Comparison of ENCODE assay signal across 10 cellular contexts in the genomic region with DNA sequence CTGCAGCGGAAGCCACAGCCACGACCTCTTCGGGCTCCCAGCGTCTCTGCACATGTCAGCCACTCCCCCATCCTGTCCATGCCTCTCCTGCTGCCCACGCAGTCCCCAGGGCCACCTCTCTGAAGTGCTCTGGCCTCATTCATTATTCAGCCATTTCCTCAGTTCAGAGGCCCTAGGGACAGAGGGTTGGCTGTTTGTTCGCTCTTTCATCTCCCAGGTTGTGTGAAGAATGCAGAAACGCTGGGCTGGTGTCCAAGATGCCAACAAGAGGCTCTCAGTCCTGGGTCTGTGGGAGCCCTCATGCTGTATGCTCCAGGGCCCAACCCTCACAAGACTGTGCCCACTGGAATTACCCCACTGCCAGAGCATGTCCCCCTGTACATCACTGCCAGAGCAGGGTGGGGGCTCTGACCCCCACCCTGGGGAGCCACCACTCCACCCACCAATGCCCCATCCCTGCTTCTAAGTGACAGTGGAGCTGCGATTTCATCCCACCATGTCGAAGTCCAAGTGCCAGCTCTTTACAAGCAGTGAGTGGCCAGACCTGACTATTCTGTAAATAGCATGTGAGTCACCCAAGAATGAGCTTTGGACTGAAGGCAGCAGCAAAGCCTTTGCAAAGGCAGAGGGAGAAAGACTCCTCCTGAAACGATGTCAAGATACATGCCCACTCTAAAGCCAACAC.
A peak's percentile ranks its signal among the peaks of the same experiment; 100 is the strongest.
DNase-seq lines count a peak whose midpoint lies in the region; ATAC-seq and TF ChIP-seq lines count a peak whose summit lies in the region.
"Had no signal": no experiment of that assay in that cellular context is flagged by ENCODE, and none has a peak within 500 bp of the region (broad histone marks: within the 10 kb centered on the region; RNA-seq: fewer than 3 reads in every experiment).

No MANE protein-coding gene starts in this region.

- CTCF ChIA-PET in PC-3 (lab: Charles Lee) = no interaction called here

- peak overlapping the region; percentile 71 for H3K4me3 Mint-ChIP-seq in glutamatergic neuron (ENCODE audit: unreplicated experiment)

- intact Hi-C loops in PC-3 (cut with micrococcal nuclease) (no loop called here), posterior cingulate gyrus (cut with DNase I) (no loop called here)

- peak; percentile 63 for DNase-seq in ELR (ENCODE audit: low read depth)
- peak; percentile 44 for DNase-seq in PC-3
- peak; percentile 81 for DNase-seq in glutamatergic neuron
- peak in 9 of 10 donors; percentile 36 to 87 (median 47) for DNase-seq in posterior cingulate gyrus
- DNase-seq in stimulated activated naive CD4-positive, alpha-beta T cell (lab: John Stamatoyannopoulos, UW) = no peak
- DNase-seq in NOMO-1 (lab: John Stamatoyannopoulos, UW; ENCODE audit: unreplicated experiment in 2 of 2) = no peak
- DNase-seq in activated naive CD4-positive, alpha-beta T cell treated with anti-CD3 and anti-CD28 coated beads, Interleukin-2, amount 50 U/mL, for 72 hours (ENCODE audit: low spot score in 2 of 2) = no peak
- DNase-seq in dedifferentiated amniotic fluid mesenchymal stem cell (ENCODE audit: extremely low spot score) = no peak
- DNase-seq: activated naive CD4-positive, alpha-beta T cell treated with anti-CD3 and anti-CD28 coated beads, Interleukin-2, amount 50 U/mL, for 16 hours; NCI-H524 treated with DMSO at 0.1 percent for 48 hours had no signal

- peaks cover 5% of the 10 kb centered on the region for H3K27me3 Mint-ChIP-seq in glutamatergic neuron (ENCODE audit: unreplicated experiment)

- no peaks in the 10 kb centered on the region for H3K36me3 ChIP-seq in PC-3 (ENCODE audit: low read depth, low read length)

- H3K27me3 ChIP-seq in PC-3 (ENCODE audit: low read length) = peaks cover 35% of the 10 kb centered on the region

- peaks cover 41% of the 10 kb centered on the region for H3K4me1 Mint-ChIP-seq in glutamatergic neuron (ENCODE audit: low read depth, unreplicated experiment)

- H3K27ac Mint-ChIP-seq in glutamatergic neuron (ENCODE audit: unreplicated experiment) = peak overlapping the region; percentile 75
- H3K27ac Mint-ChIP-seq in activated naive CD4-positive, alpha-beta T cell treated with anti-CD3 and anti-CD28 coated beads, Interleukin-2, amount 50 U/mL, for 72 hours = no peak overlapping the region

- peak; percentile 46 for ATAC-seq in PC-3
- no peak for ATAC-seq in activated naive CD4-positive, alpha-beta T cell treated with anti-CD3 and anti-CD28 coated beads, Interleukin-2, amount 50 U/mL, for 72 hours

- H3K36me3 Mint-ChIP-seq in glutamatergic neuron (ENCODE audit: unreplicated experiment) = peaks cover 12% of the 10 kb centered on the region
- peaks cover 0 to 6% of the 10 kb centered on the region in 2 donors for H3K36me3 Mint-ChIP-seq in activated naive CD4-positive, alpha-beta T cell treated with anti-CD3 and anti-CD28 coated beads, Interleukin-2, amount 50 U/mL, for 72 hours

- H3K4me2 ChIP-seq in PC-3 (ENCODE audit: low read length) = 0 out of 2 replicates have a peak overlapping the region, but pooled peaks have one; percentile 24

- H3K4me3 ChIP-seq in PC-3 (ENCODE audit: low read length) = no peak overlapping the region

- no peaks in the 10 kb centered on the region for H4K20me1 ChIP-seq in PC-3 (ENCODE audit: low read length)

- no peaks in the 10 kb centered on the region for H3K4me1 ChIP-seq in PC-3 (ENCODE audit: insufficient read depth, low read length)

- no peaks in the 10 kb centered on the region for H3F3A ChIP-seq in PC-3 (ENCODE audit: low read length, unreplicated experiment)

- no peak overlapping the region for H3K27ac ChIP-seq in PC-3 (ENCODE audit: low read length)

- no peaks in the 10 kb centered on the region for H3K79me2 ChIP-seq in PC-3 (ENCODE audit: low read length)

- no peaks in the 10 kb centered on the region for H3K9me3 ChIP-seq in PC-3 (ENCODE audit: low read length)

- H3K9me2 ChIP-seq in PC-3 (replicated peaks; ENCODE audit: low read length) = no peaks in the 10 kb centered on the region

- POLR2A ChIA-PET in PC-3 (lab: Charles Lee; ENCODE audit: unreplicated experiment) = no interaction called here

- BruUV-seq in PC-3 (replicated peaks; lab: Mats Ljungman, UMichigan) = no TSS peak

- H3K9me3 Mint-ChIP-seq in glutamatergic neuron (ENCODE audit: unreplicated experiment) = peaks cover 13% of the 10 kb centered on the region
- H3K9me3 Mint-ChIP-seq in activated naive CD4-positive, alpha-beta T cell treated with anti-CD3 and anti-CD28 coated beads, Interleukin-2, amount 50 U/mL, for 72 hours = peaks cover 0 to 7% of the 10 kb centered on the region in 2 donors

- no peak overlapping the region for H2AFZ ChIP-seq in PC-3 (ENCODE audit: low read length)

- H3K9ac ChIP-seq in PC-3 (ENCODE audit: low read length) = no peak overlapping the region

- no peak for TF ChIP-seq CTCF in PC-3 (conservative IDR thresholded peaks at IDR 0.05; ENCODE audit: low read depth, low read length)
- TF ChIP-seq CTCF in glutamatergic neuron (IDR thresholded peaks at IDR 0.05; ENCODE audit: partially characterized antibody, unreplicated experiment) = no peak

Comparison
In these comparisons a context has a peak if more than half of its experiments do, and no peak if none do; other contexts are left out.
1. DNase-seq: peak in ELR (single experiment), PC-3 (single experiment), glutamatergic neuron (single experiment) and posterior cingulate gyrus (9 of 10); none in stimulated activated naive CD4-positive, alpha-beta T cell (0 of 6), NOMO-1 (0 of 2), activated naive CD4-positive, alpha-beta T cell treated with anti-CD3 and anti-CD28 coated beads, Interleukin-2, amount 50 U/mL, for 72 hours (0 of 2) and dedifferentiated amniotic fluid mesenchymal stem cell (single experiment).